ENCODE assay signal across 1 cellular context in genomic region chr18:12048827-12049175, GRCh38.
TF ChIP-seq lines count a peak whose summit lies in the region.

No MANE protein-coding gene starts in this region.

TF ChIP-seq in HepG2, 621 proteins besides CTCF, POLR2A, EP300 and RAD21 (continued from another document):
- TF ChIP-seq HNF1A (IDR thresholded peaks at IDR 0.05; ENCODE audit: low read depth) (no peak), HNF1A (CRISPR knock-in tag; IDR thresholded peaks at IDR 0.05; ENCODE audit: borderline replicate concordance) (no peak), GABPA (IDR thresholded peaks at IDR 0.05; ENCODE audit: low read depth, low read length) (no peak), GABPA (CRISPR knock-in tag; IDR thresholded peaks at IDR 0.05; ENCODE audit: low read depth) (no peak)
